Comparison of ENCODE assay signal across 21 cellular contexts in genomic region chr11:115162919-115163318, GRCh38.
"Had no signal": no experiment of that assay in that cellular context is flagged by ENCODE, and none has a peak within 500 bp of the region (broad histone marks: within the 10 kb centered on the region; RNA-seq: fewer than 3 reads in every experiment).

No MANE protein-coding gene starts in this region.

- H3K27me3 ChIP-seq: adrenal gland, ascending aorta, SJCRH30 had no signal

- H3K9me3 Mint-ChIP-seq: activated CD4-positive, alpha-beta memory T cell treated with anti-CD3 and anti-CD28 coated beads for 36 hours; activated CD4-positive, alpha-beta T cell treated with anti-CD3 and anti-CD28 coated beads, Interleukin-2, amount 10 ng/mL, durations not matched to agents 7 days and 5 days; activated naive CD8-positive, alpha-beta T cell treated with anti-CD3 and anti-CD28 coated beads, Interleukin-2, amount 10 ng/mL, durations not matched to agents 7 days and 5 days had no signal

- H3K4me3 ChIP-seq: adrenal gland, ascending aorta, SJCRH30 had no signal

- H3K36me3 Mint-ChIP-seq: activated CD4-positive, alpha-beta memory T cell treated with anti-CD3 and anti-CD28 coated beads for 36 hours; activated naive CD8-positive, alpha-beta T cell treated with anti-CD3 and anti-CD28 coated beads, Interleukin-2, amount 10 ng/mL, durations not matched to agents 7 days and 5 days; brain had no signal

- H3K4me1 Mint-ChIP-seq: activated CD4-positive, alpha-beta T cell treated with anti-CD3 and anti-CD28 coated beads, Interleukin-2, amount 10 ng/mL, durations not matched to agents 7 days and 5 days; activated naive CD8-positive, alpha-beta T cell treated with anti-CD3 and anti-CD28 coated beads, Interleukin-2, amount 10 ng/mL, durations not matched to agents 7 days and 5 days had no signal

- DNase-seq: activated CD4-positive, alpha-beta memory T cell treated with anti-CD3 and anti-CD28 coated beads for 36 hours; activated CD4-positive, alpha-beta T cell treated with anti-CD3 and anti-CD28 coated beads, Interleukin-2, amount 10 ng/mL, durations not matched to agents 7 days and 5 days; activated CD4-positive, CD25-positive, alpha-beta regulatory T cell; activated CD8-positive, alpha-beta memory T cell treated with anti-CD3 and anti-CD28 coated beads for 24 hours; activated naive CD4-positive, alpha-beta T cell treated with anti-CD3 and anti-CD28 coated beads, Interleukin-2, amount 50 U/mL, for 16 hours; activated naive CD8-positive, alpha-beta T cell treated with anti-CD3 and anti-CD28 coated beads, Interleukin-2, amount 10 ng/mL, durations not matched to agents 7 days and 5 days; activated T-cell treated with anti-CD3 and anti-CD28 coated beads for 4 hours; adrenal gland; cerebellar nuclear complex; NCI-H1930; NCI-H345; NCI-H510A; NCI-H526 treated with DMSO at 0.1 percent for 48 hours; NCI-H82; Right ventricle myocardium superior; SJCRH30; SK-N-SH; T-helper 1 cell had no signal

- H3K4me3 Mint-ChIP-seq: activated CD4-positive, alpha-beta memory T cell treated with anti-CD3 and anti-CD28 coated beads for 36 hours; activated CD4-positive, alpha-beta T cell treated with anti-CD3 and anti-CD28 coated beads, Interleukin-2, amount 10 ng/mL, durations not matched to agents 7 days and 5 days; activated naive CD8-positive, alpha-beta T cell treated with anti-CD3 and anti-CD28 coated beads, Interleukin-2, amount 10 ng/mL, durations not matched to agents 7 days and 5 days; brain had no signal

- H3K4me1 ChIP-seq: ascending aorta, SJCRH30 had no signal

- H3K27me3 Mint-ChIP-seq: activated naive CD8-positive, alpha-beta T cell treated with anti-CD3 and anti-CD28 coated beads, Interleukin-2, amount 10 ng/mL, durations not matched to agents 7 days and 5 days had no signal

- H3K27ac ChIP-seq: adrenal gland, ascending aorta, SJCRH30, VCaP had no signal

- H3K27ac Mint-ChIP-seq: activated CD4-positive, alpha-beta memory T cell treated with anti-CD3 and anti-CD28 coated beads for 36 hours; activated CD4-positive, alpha-beta T cell treated with anti-CD3 and anti-CD28 coated beads, Interleukin-2, amount 10 ng/mL, durations not matched to agents 7 days and 5 days; activated naive CD8-positive, alpha-beta T cell treated with anti-CD3 and anti-CD28 coated beads, Interleukin-2, amount 10 ng/mL, durations not matched to agents 7 days and 5 days had no signal

- H3K36me3 ChIP-seq: adrenal gland, ascending aorta, SJCRH30 had no signal
